In genomic region chr4:110503588-110504435, GRCh38 we compare ENCODE assay signal across 15 cellular contexts. TPM values are rescaled to one million over a fixed set of nuclear protein-coding genes. Genes with fewer than 3 reads are reported as not detected.
DNase-seq lines count a peak whose midpoint lies in the region; ATAC-seq, FAIRE-seq and TF ChIP-seq lines count a peak whose summit lies in the region.
"Had no signal": no experiment of that assay in that cellular context is flagged by ENCODE, and none has a peak within 500 bp of the region (broad histone marks: within the 10 kb centered on the region; RNA-seq: fewer than 3 reads in every experiment).

No MANE protein-coding gene starts in this region.

- H3K9ac ChIP-seq in neuronal stem cell (ENCODE audit: low read depth, low read length, poor library complexity) = peak overlapping the region; percentile 39
- no peak overlapping the region for H3K9ac ChIP-seq in Karpas-422 (ENCODE audit: low read length)

- H3K9me2 ChIP-seq in Karpas-422 (replicated peaks; ENCODE audit: insufficient read depth, low read length) = no peaks in the 10 kb centered on the region

- no peak overlapping the region for H2BK120ac ChIP-seq in neuronal stem cell (ENCODE audit: low read depth, low read length)

- no peak overlapping the region for H2AFZ ChIP-seq in neuronal stem cell (ENCODE audit: low read length)
- H2AFZ ChIP-seq in Karpas-422 (ENCODE audit: low read length) = no peak overlapping the region

- H2AK5ac ChIP-seq in neuronal stem cell (ENCODE audit: low read depth, low read length) = no peak overlapping the region

- intact Hi-C loops in activated CD8-positive, alpha-beta T cell treated with anti-CD3 and anti-CD28 coated beads for 36 hours (cut with micrococcal nuclease) = no loop called here

- H3K27ac Mint-ChIP-seq in activated CD8-positive, alpha-beta T cell treated with anti-CD3 and anti-CD28 coated beads for 36 hours = no peak overlapping the region
- H3K27ac Mint-ChIP-seq: activated CD4-positive, alpha-beta T cell treated with anti-CD3 and anti-CD28 coated beads, Interleukin-2, amount 10 ng/mL, durations not matched to agents 7 days and 5 days; activated naive CD4-positive, alpha-beta T cell treated with anti-CD3 and anti-CD28 coated beads for 36 hours; CD4-positive, alpha-beta memory T cell; dendritic cell treated with granulocyte-macrophage colony-stimulating factor and Interleukin-4, amounts not matched to agents 40 ng/mL and 50 ng/mL, for 4 days; stimulated activated naive B cell treated with anti-CD40 and anti-IgM and Interleukin-4, amounts not matched to agents 10 μg/mL and 1 μg/mL and 100 μg/mL, for 72 hours had no signal

- H3K23ac ChIP-seq in neuronal stem cell (ENCODE audit: low read depth, low read length, poor library complexity) = no peak overlapping the region

- H3K27me3 Mint-ChIP-seq in activated CD8-positive, alpha-beta T cell treated with anti-CD3 and anti-CD28 coated beads for 36 hours = peaks cover 11% of the 10 kb centered on the region

- no peaks in the 10 kb centered on the region for H4K20me1 ChIP-seq in Karpas-422 (ENCODE audit: insufficient read depth, low read depth, low read length)

- peaks cover 0 to 4% of the 10 kb centered on the region in 2 donors for H3K4me1 ChIP-seq in neuronal stem cell (ENCODE audit: control insufficient read depth in 2 of 2, insufficient read depth in 1 of 2, low read depth in 1 of 2, low read length in 2 of 2)
- H3K4me1 ChIP-seq in Karpas-422 (ENCODE audit: low read length) = no peaks in the 10 kb centered on the region

- no peak overlapping the region for H2BK12ac ChIP-seq in neuronal stem cell (ENCODE audit: low read length)

- H2BK5ac ChIP-seq in neuronal stem cell (ENCODE audit: low read length) = no peak overlapping the region

- H3K27ac ChIP-seq in neuronal stem cell (replicated peaks; ENCODE audit: low read length) (no peak overlapping the region), Karpas-422 (ENCODE audit: low read length) (no peak overlapping the region)

- POLR2A ChIA-PET in activated CD8-positive, alpha-beta T cell treated with anti-CD3 and anti-CD28 coated beads for 36 hours (lab: Charles Lee) = no interaction called here

- no peaks in the 10 kb centered on the region for H3K36me3 Mint-ChIP-seq in activated CD8-positive, alpha-beta T cell treated with anti-CD3 and anti-CD28 coated beads for 36 hours (ENCODE audit: low read depth)
- H3K36me3 Mint-ChIP-seq: CD4-positive, alpha-beta memory T cell; stimulated activated naive B cell treated with anti-CD40 and anti-IgM and Interleukin-4, amounts not matched to agents 10 μg/mL and 1 μg/mL and 100 μg/mL, for 72 hours had no signal

- no peaks in the 10 kb centered on the region for H3K4me1 Mint-ChIP-seq in activated CD8-positive, alpha-beta T cell treated with anti-CD3 and anti-CD28 coated beads for 36 hours (ENCODE audit: low read depth)
- H3K4me1 Mint-ChIP-seq: activated CD4-positive, alpha-beta T cell treated with anti-CD3 and anti-CD28 coated beads, Interleukin-2, amount 10 ng/mL, durations not matched to agents 7 days and 5 days; CD4-positive, alpha-beta memory T cell; stimulated activated naive B cell treated with anti-CD40 and anti-IgM and Interleukin-4, amounts not matched to agents 10 μg/mL and 1 μg/mL and 100 μg/mL, for 72 hours had no signal

- WGBS in neuronal stem cell (ENCODE audit: extremely low coverage in 2 of 2, insufficient read length in 2 of 2, insufficient replicate concordance in 1 of 2), 2 donors = no CpG with 5 or more reads among the region's 5 CpGs

- H3K27me3 ChIP-seq in neuronal stem cell (ENCODE audit: control insufficient read depth in 3 of 3, insufficient read depth in 3 of 3, low read depth in 1 of 3, low read length in 3 of 3) (no peaks in the 10 kb centered on the region), Karpas-422 (ENCODE audit: low read length) (no peaks in the 10 kb centered on the region)

- no peaks in the 10 kb centered on the region for H3K79me1 ChIP-seq in neuronal stem cell (ENCODE audit: low read depth, low read length)

- no peak for FAIRE-seq in frontal cortex (lab: Jason Lieb, UNC)
- FAIRE-seq: K562 had no signal

- H2BK15ac ChIP-seq in neuronal stem cell (ENCODE audit: low read length) = no peak overlapping the region

- H4K91ac ChIP-seq in neuronal stem cell (ENCODE audit: low read depth, low read length, poor library complexity) = no peak overlapping the region

- H3K4me2 ChIP-seq in neuronal stem cell (ENCODE audit: insufficient read depth, low read length, poor library complexity, severe bottlenecking) (no peak overlapping the region), Karpas-422 (ENCODE audit: low read depth, low read length, poor library complexity, severe bottlenecking) (no peak overlapping the region)

- H3K36me3 ChIP-seq in neuronal stem cell (replicated peaks in 1 of 2; ENCODE audit: control insufficient read depth in 2 of 2, insufficient read depth in 2 of 2, low read length in 2 of 2) = no peaks in the 10 kb centered on the region
- H3K36me3 ChIP-seq in Karpas-422 (ENCODE audit: insufficient read depth, low read length) = no peaks in the 10 kb centered on the region

- peak overlapping the region; percentile 62 for H3K18ac ChIP-seq in neuronal stem cell (ENCODE audit: low read length)

- no peaks in the 10 kb centered on the region for H3K9me3 ChIP-seq in neuronal stem cell (replicated peaks in 1 of 2; ENCODE audit: control insufficient read depth in 2 of 2, insufficient read depth in 1 of 2, low read depth in 1 of 2, low read length in 2 of 2)
- no peaks in the 10 kb centered on the region for H3K9me3 ChIP-seq in Karpas-422 (ENCODE audit: low read length)

- ATAC-seq in GM18867 (IDR thresholded peaks at IDR 0.05; ENCODE audit: unreplicated experiment) = peak; percentile 59
- no peak for ATAC-seq in activated CD8-positive, alpha-beta T cell treated with anti-CD3 and anti-CD28 coated beads for 36 hours
- ATAC-seq: K562; stimulated activated naive B cell treated with anti-CD40 and anti-IgM and Interleukin-4, amounts not matched to agents 10 μg/mL and 1 μg/mL and 100 μg/mL, for 72 hours had no signal

- no peak overlapping the region for H3K14ac ChIP-seq in neuronal stem cell (ENCODE audit: low read length)

- H3K4me3 ChIP-seq in neuronal stem cell (ENCODE audit: low read length in 2 of 2) = no peak overlapping the region
- no peak overlapping the region for H3K4me3 ChIP-seq in Karpas-422 (ENCODE audit: low read length)
- H3K4me3 ChIP-seq: K562 had no signal

- H4K8ac ChIP-seq in neuronal stem cell (ENCODE audit: low read depth, low read length) = no peak overlapping the region

- H3K4me3 Mint-ChIP-seq in activated CD8-positive, alpha-beta T cell treated with anti-CD3 and anti-CD28 coated beads for 36 hours = no peak overlapping the region
- H3K4me3 Mint-ChIP-seq: activated CD4-positive, alpha-beta T cell treated with anti-CD3 and anti-CD28 coated beads, Interleukin-2, amount 10 ng/mL, durations not matched to agents 7 days and 5 days; activated naive CD4-positive, alpha-beta T cell treated with anti-CD3 and anti-CD28 coated beads for 36 hours; CD4-positive, alpha-beta memory T cell; dendritic cell treated with granulocyte-macrophage colony-stimulating factor and Interleukin-4, amounts not matched to agents 40 ng/mL and 50 ng/mL, for 4 days; stimulated activated naive B cell treated with anti-CD40 and anti-IgM and Interleukin-4, amounts not matched to agents 10 μg/mL and 1 μg/mL and 100 μg/mL, for 72 hours had no signal

- no peaks in the 10 kb centered on the region for H3K79me2 ChIP-seq in Karpas-422 (ENCODE audit: low read length)

- H3K9me3 Mint-ChIP-seq in activated CD8-positive, alpha-beta T cell treated with anti-CD3 and anti-CD28 coated beads for 36 hours = no peaks in the 10 kb centered on the region
- H3K9me3 Mint-ChIP-seq: activated CD4-positive, alpha-beta T cell treated with anti-CD3 and anti-CD28 coated beads, Interleukin-2, amount 10 ng/mL, durations not matched to agents 7 days and 5 days; activated naive CD4-positive, alpha-beta T cell treated with anti-CD3 and anti-CD28 coated beads for 36 hours; CD4-positive, alpha-beta memory T cell; dendritic cell treated with granulocyte-macrophage colony-stimulating factor and Interleukin-4, amounts not matched to agents 40 ng/mL and 50 ng/mL, for 4 days had no signal

- TF ChIP-seq CTCF in activated CD8-positive, alpha-beta T cell treated with anti-CD3 and anti-CD28 coated beads for 36 hours (IDR thresholded peaks at IDR 0.05) = no peak

- CTCF ChIA-PET in activated CD8-positive, alpha-beta T cell treated with anti-CD3 and anti-CD28 coated beads for 36 hours (lab: Charles Lee) = interaction anchor here (2.2 kb wide), 1 partner anchor 8 kb away, joined by 7 read pairs; no protein-coding TSS in a partner anchor

- DNase-seq in MV-4-11 (lab: John Stamatoyannopoulos, UW) (peak; percentile 62), fibroblast of gingiva (ENCODE audit: low read depth) (peak; percentile 10), neuronal stem cell (ENCODE audit: low spot score) (no peak), frontal cortex (ENCODE audit: low spot score in 2 of 2) (no peak), NCI-H128 (lab: John Stamatoyannopoulos, UW; ENCODE audit: unreplicated experiment) (no peak), Karpas-422 (no peak)
- no peak for DNase-seq in activated CD8-positive, alpha-beta T cell treated with anti-CD3 and anti-CD28 coated beads for 36 hours
- DNase-seq: activated CD4-positive, alpha-beta T cell treated with anti-CD3 and anti-CD28 coated beads, Interleukin-2, amount 10 ng/mL, durations not matched to agents 7 days and 5 days; activated naive CD4-positive, alpha-beta T cell treated with anti-CD3 and anti-CD28 coated beads for 36 hours; CD4-positive, alpha-beta memory T cell; NCI-H524; stimulated activated naive B cell treated with anti-CD40 and anti-IgM and Interleukin-4, amounts not matched to agents 10 μg/mL and 1 μg/mL and 100 μg/mL, for 72 hours had no signal

- H3K4ac ChIP-seq in neuronal stem cell (ENCODE audit: low read length) = no peak overlapping the region

RNA-seq across cellular contexts. Expression of gene ENPEP, which starts 27.9 kb away (rescaled TPM):
- 0.95 TPM for polyA plus RNA-seq in neuronal stem cell (2013, experiment 1 of 2)
- polyA plus RNA-seq in neuronal stem cell (2013, experiment 2 of 2) = 0.87 TPM
- under 1 TPM in 1 of 2 experiments, not detected in 1; 0.05 TPM for total RNA-seq in activated CD8-positive, alpha-beta T cell treated with anti-CD3 and anti-CD28 coated beads for 36 hours
- 2.0 TPM for total RNA-seq in frontal cortex
- total RNA-seq in Karpas-422 (2014; rRNA removed; shearing (Covaris generic); ENCODE audit: low replicate concordance) = not detected in 2 replicates
- total RNA-seq: activated naive CD4-positive, alpha-beta T cell treated with anti-CD3 and anti-CD28 coated beads for 36 hours; CD4-positive, alpha-beta memory T cell; K562 had no signal
- polyA plus RNA-seq: CD4-positive, alpha-beta memory T cell had no signal

Comparison
In these comparisons a context has a peak if more than half of its experiments do, and no peak if none do; other contexts are left out.
1. DNase-seq: peak in MV-4-11 (single experiment) and fibroblast of gingiva (single experiment); none in neuronal stem cell (single experiment), activated CD8-positive, alpha-beta T cell treated with anti-CD3 and anti-CD28 coated beads for 36 hours (single experiment), frontal cortex (0 of 2), NCI-H128 (single experiment) and Karpas-422 (single experiment).